5 cellular contexts compared by ENCODE assay signal in the genomic region with DNA sequence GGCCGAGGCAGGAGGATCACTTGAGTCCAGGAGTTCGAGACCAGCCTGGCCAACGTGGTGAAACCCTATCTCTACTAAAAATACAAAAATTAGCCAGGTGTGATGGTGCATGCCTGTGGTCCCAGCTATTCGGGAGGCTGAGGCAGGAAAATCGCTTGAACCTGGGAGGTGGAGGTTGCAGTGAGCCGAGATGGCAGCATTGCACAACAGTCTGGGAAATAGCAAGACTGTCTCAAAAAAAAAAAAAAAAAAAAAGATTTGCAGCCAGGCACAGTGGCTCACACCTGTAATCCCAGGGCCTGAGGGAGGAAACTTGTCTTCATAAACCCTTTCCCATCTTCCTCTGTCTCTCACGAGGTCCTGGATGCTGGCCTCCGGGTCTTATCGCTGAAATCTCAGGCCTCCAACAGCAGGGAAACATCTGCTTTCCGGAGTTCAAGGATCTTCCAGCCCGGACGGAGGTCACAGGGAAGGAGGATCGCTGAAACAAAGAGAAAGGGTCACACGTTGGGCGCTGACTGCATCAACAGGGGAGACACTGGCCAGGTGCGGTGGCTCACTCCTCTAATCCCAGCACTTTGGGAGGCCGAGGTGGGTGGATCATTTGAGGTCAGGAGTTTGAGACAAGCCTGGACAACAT. TPM values are rescaled to one million over a fixed set of nuclear protein-coding genes. Genes with fewer than 3 reads are reported as not detected.
"Had no signal": no experiment of that assay in that cellular context is flagged by ENCODE, and none has a peak within 500 bp of the region (broad histone marks: within the 10 kb centered on the region; RNA-seq: fewer than 3 reads in every experiment).

No MANE protein-coding gene starts in this region.

RNA-seq across cellular contexts. Expression of a gene that starts 56.5 kb away (rescaled TPM):
- total RNA-seq: activated B cell treated with CpG ODN at 0.5 μM for 24 hours; activated CD8-positive, alpha-beta memory T cell treated with anti-CD3 and anti-CD28 coated beads, Interleukin-2, amount 10 ng/mL, durations not matched to agents 7 days and 5 days; activated T-helper 1 cell treated with anti-CD3 and anti-CD28 coated beads, Interleukin-12 subunit alpha, Interleukin-12 subunit beta, Interleukin-2, Interleukin-4 antibody, amounts not matched to agents 30 ng/mL and 10 ng/mL and 1 ng/mL, durations not matched to agents 14 hours and 24 hours and 36 hours; Peyer's patch had no signal
- polyA plus RNA-seq: IgD-negative memory B cell had no signal
